16 cellular contexts compared by ENCODE assay signal in the genomic region with DNA sequence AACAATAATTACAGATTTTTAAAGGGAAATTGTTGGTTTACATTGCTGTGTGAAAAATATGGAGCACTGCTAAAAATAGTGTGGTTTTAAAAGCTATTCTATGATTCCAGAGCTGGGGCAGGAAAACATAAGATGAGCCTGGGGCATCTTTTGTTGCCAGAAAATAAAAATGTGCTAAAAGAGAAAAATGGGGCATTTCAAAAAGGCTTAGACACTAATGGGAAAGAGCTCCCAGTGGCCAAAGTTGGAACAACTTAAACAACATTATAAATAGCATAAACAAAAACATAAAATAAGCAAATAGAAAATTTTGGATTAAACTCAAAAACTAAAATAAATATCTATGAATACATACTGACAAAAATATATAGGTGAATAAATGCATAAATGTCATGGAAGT.
DNase-seq lines count a peak whose midpoint lies in the region; ATAC-seq and TF ChIP-seq lines count a peak whose summit lies in the region.
"Had no signal": no experiment of that assay in that cellular context is flagged by ENCODE, and none has a peak within 500 bp of the region (broad histone marks: within the 10 kb centered on the region; RNA-seq: fewer than 3 reads in every experiment).

No MANE protein-coding gene starts in this region.

- no peaks in the 10 kb centered on the region for H3K36me3 ChIP-seq in Loucy (ENCODE audit: insufficient read depth, low read length)
- H3K36me3 ChIP-seq: neutrophil, sigmoid colon had no signal

- no peaks in the 10 kb centered on the region for H3K4me1 Mint-ChIP-seq in nephron progenitor cell
- H3K4me1 Mint-ChIP-seq: stimulated activated memory B cell treated with anti-CD40 and anti-IgM and Interleukin-4, amounts not matched to agents 10 μg/mL and 1 μg/mL and 100 μg/mL, for 72 hours had no signal

- peaks cover 5% of the 10 kb centered on the region for H3K9me3 Mint-ChIP-seq in nephron progenitor cell

- no peaks in the 10 kb centered on the region for H3K79me2 ChIP-seq in Loucy (ENCODE audit: insufficient read depth, low read length)

- H3K27ac Mint-ChIP-seq in nephron progenitor cell: no peak overlapping the region
- H3K27ac Mint-ChIP-seq: CD4-positive, alpha-beta T cell; stimulated activated memory B cell treated with anti-CD40 and anti-IgM and Interleukin-4, amounts not matched to agents 10 μg/mL and 1 μg/mL and 100 μg/mL, for 72 hours had no signal

- intact Hi-C loops in head of caudate nucleus (cut with DNase I): no loop called here

- no peak overlapping the region for H3K4me2 ChIP-seq in Loucy (ENCODE audit: low read depth, low read length, poor library complexity, severe bottlenecking)

- DNase-seq in cardiac fibroblast (ENCODE audit: low read depth in 2 of 2) (peak in 1 of 2 donors; percentile 28), nephron progenitor cell (no peak), head of caudate nucleus (no peak), amygdala (lab: John Stamatoyannopoulos, UW) (no peak)
- DNase-seq: activated gamma-delta T cell treated with Interleukin-2 at 50 U/mL for 16 hours; CD4-positive, alpha-beta T cell; GDM1; KG1; NCI-H2081 treated with DMSO at 0.1 percent for 48 hours; sigmoid colon had no signal

- no peak overlapping the region for H3K4me3 ChIP-seq in Loucy (ENCODE audit: low read length, poor library complexity, severe bottlenecking)
- no peak overlapping the region for H3K4me3 ChIP-seq in cardiac fibroblast (replicated peaks in 1 of 2; ENCODE audit: low read depth in 2 of 2, low read length in 2 of 2)
- H3K4me3 ChIP-seq: sigmoid colon had no signal

- no peak overlapping the region for H3K9ac ChIP-seq in Loucy (ENCODE audit: low read depth, low read length, poor library complexity, severe bottlenecking)

- no peaks in the 10 kb centered on the region for H3K9me3 ChIP-seq in Loucy (ENCODE audit: insufficient read depth, low read depth, low read length)
- H3K9me3 ChIP-seq: neutrophil had no signal

- TF ChIP-seq CTCF in C4-2B (conservative IDR thresholded peaks at IDR 0.05) (peak; percentile 67), Loucy (conservative IDR thresholded peaks at IDR 0.05; ENCODE audit: low read length) (peak; percentile 31), cardiac fibroblast (IDR thresholded peaks at IDR 0.05; ENCODE audit: low read depth, low read length) (peak; percentile 35), nephron progenitor cell (IDR thresholded peaks at IDR 0.05) (peak; percentile 31)

- H3K4me3 Mint-ChIP-seq in nephron progenitor cell: no peak overlapping the region
- H3K4me3 Mint-ChIP-seq: CD4-positive, alpha-beta T cell; stimulated activated memory B cell treated with anti-CD40 and anti-IgM and Interleukin-4, amounts not matched to agents 10 μg/mL and 1 μg/mL and 100 μg/mL, for 72 hours had no signal

- no peaks in the 10 kb centered on the region for H3F3A ChIP-seq in Loucy (ENCODE audit: low read depth)

- no peak overlapping the region for H2AFZ ChIP-seq in Loucy (ENCODE audit: low read length)

- no peaks in the 10 kb centered on the region for H4K20me1 ChIP-seq in Loucy (ENCODE audit: insufficient read depth, low read length, poor library complexity, severe bottlenecking)

- no peaks in the 10 kb centered on the region for H3K9me2 ChIP-seq in Loucy (replicated peaks; ENCODE audit: low read depth, low read length)

- ATAC-seq in HG02885 (IDR thresholded peaks at IDR 0.05; ENCODE audit: poor library complexity, unreplicated experiment): no peak
- no peak for ATAC-seq in GM18907 (IDR thresholded peaks at IDR 0.05; ENCODE audit: unreplicated experiment)
- ATAC-seq: stimulated activated memory B cell treated with anti-CD40 and anti-IgM and Interleukin-4, amounts not matched to agents 10 μg/mL and 1 μg/mL and 100 μg/mL, for 72 hours had no signal

- no peaks in the 10 kb centered on the region for H3K4me1 ChIP-seq in Loucy (ENCODE audit: insufficient read depth, low read length, poor library complexity, severe bottlenecking)
- H3K4me1 ChIP-seq: sigmoid colon had no signal

- peaks cover under 1% of the 10 kb centered on the region for H3K36me3 Mint-ChIP-seq in nephron progenitor cell (ENCODE audit: low read depth)
- H3K36me3 Mint-ChIP-seq: stimulated activated memory B cell treated with anti-CD40 and anti-IgM and Interleukin-4, amounts not matched to agents 10 μg/mL and 1 μg/mL and 100 μg/mL, for 72 hours had no signal

- no peak overlapping the region for H3K27ac ChIP-seq in C4-2B
- H3K27ac ChIP-seq: neutrophil, sigmoid colon had no signal

- H3K27me3 ChIP-seq in Loucy (ENCODE audit: insufficient read depth, low read length, poor library complexity, severe bottlenecking): no peaks in the 10 kb centered on the region
- H3K27me3 ChIP-seq: neutrophil, sigmoid colon had no signal

- H3K27me3 Mint-ChIP-seq in nephron progenitor cell (ENCODE audit: low read depth, poor library complexity): no peaks in the 10 kb centered on the region
- H3K27me3 Mint-ChIP-seq: CD4-positive, alpha-beta T cell; stimulated activated memory B cell treated with anti-CD40 and anti-IgM and Interleukin-4, amounts not matched to agents 10 μg/mL and 1 μg/mL and 100 μg/mL, for 72 hours had no signal
